Comparison of ENCODE assay signal across 8 cellular contexts in genomic region chrX:153967536-153968214, GRCh38. TPM values are rescaled to one million over a fixed set of nuclear protein-coding genes. Genes with fewer than 3 reads are reported as not detected.
DNase-seq lines count a peak whose midpoint lies in the region; TF ChIP-seq lines count a peak whose summit lies in the region.

No MANE protein-coding gene starts in this region.

- H3K27ac ChIP-seq in WERI-Rb-1 = peak overlapping the region; percentile 64
- H3K27ac ChIP-seq in tibial nerve = peak overlapping the region in 3 of 4 donors; percentile 96 to 98 (median 98)

- TF ChIP-seq POLR2A in tibial nerve (IDR thresholded peaks at IDR 0.05) = no peak

- H3K36me3 ChIP-seq in WERI-Rb-1 = peaks cover 79% of the 10 kb centered on the region
- peaks cover 0 to 15% (median 0%) of the 10 kb centered on the region in 3 donors for H3K36me3 ChIP-seq in tibial nerve

- no peaks in the 10 kb centered on the region for H3K27me3 Mint-ChIP-seq in activated naive CD4-positive, alpha-beta T cell treated with anti-CD3 and anti-CD28 coated beads, Interleukin-2, amount 10 ng/mL, durations not matched to agents 7 days and 5 days
- peaks cover 15 to 18% (median 16%) of the 10 kb centered on the region in 3 donors for H3K27me3 Mint-ChIP-seq in immature natural killer cell (ENCODE audit: low read depth in 3 of 3)

- TF ChIP-seq CTCF in WERI-Rb-1 (IDR thresholded peaks at IDR 0.05; ENCODE audit: low read depth, low read length) (no peak), tibial nerve (IDR thresholded peaks at IDR 0.05) (no peak)

- H3K9me3 ChIP-seq in WERI-Rb-1 (ENCODE audit: severe bottlenecking) (peaks cover 4% of the 10 kb centered on the region), tibial nerve (no peaks in the 10 kb centered on the region)

- H3K4me1 ChIP-seq in tibial nerve = peaks cover 0 to 52% (median 32%) of the 10 kb centered on the region in 4 donors

- TF ChIP-seq EP300 in tibial nerve (IDR thresholded peaks at IDR 0.05) = no peak

- no peaks in the 10 kb centered on the region for H3K9me3 Mint-ChIP-seq in activated naive CD4-positive, alpha-beta T cell treated with anti-CD3 and anti-CD28 coated beads, Interleukin-2, amount 10 ng/mL, durations not matched to agents 7 days and 5 days
- H3K9me3 Mint-ChIP-seq in immature natural killer cell = no peaks in the 10 kb centered on the region

- DNase-seq in activated naive CD4-positive, alpha-beta T cell treated with anti-CD3 and anti-CD28 coated beads, Interleukin-2, amount 10 ng/mL, durations not matched to agents 7 days and 5 days = peak; percentile 61
- no peak for DNase-seq in activated naive CD4-positive, alpha-beta T cell (lab: John Stamatoyannopoulos, UW)
- DNase-seq in WERI-Rb-1 (no peak), immature natural killer cell (peak in 2 of 3 donors; percentile 39 to 49), tibial nerve (ENCODE audit: low spot score in 2 of 2) (no peak), NCI-H1694 treated with DMSO at 0.1 percent for 48 hours (lab: John Stamatoyannopoulos, UW) (no peak), COLO668 (lab: John Stamatoyannopoulos, UW; ENCODE audit: unreplicated experiment) (no peak), NCI-H2227 (lab: John Stamatoyannopoulos, UW; ENCODE audit: unreplicated experiment) (no peak)

- peak overlapping the region; percentile 100 for H3K27ac Mint-ChIP-seq in activated naive CD4-positive, alpha-beta T cell treated with anti-CD3 and anti-CD28 coated beads, Interleukin-2, amount 10 ng/mL, durations not matched to agents 7 days and 5 days
- peak overlapping the region; percentile 93 to 100 (median 96) for H3K27ac Mint-ChIP-seq in immature natural killer cell

- peak overlapping the region; percentile 100 for H3K4me3 Mint-ChIP-seq in activated naive CD4-positive, alpha-beta T cell treated with anti-CD3 and anti-CD28 coated beads, Interleukin-2, amount 10 ng/mL, durations not matched to agents 7 days and 5 days
- peak overlapping the region; percentile 82 to 100 (median 98) for H3K4me3 Mint-ChIP-seq in immature natural killer cell

- peaks cover 18% of the 10 kb centered on the region for H3K27me3 ChIP-seq in WERI-Rb-1 (ENCODE audit: insufficient read depth, low read depth, severe bottlenecking)
- no peaks in the 10 kb centered on the region for H3K27me3 ChIP-seq in tibial nerve

- WGBS in tibial nerve, 2 donors = 56 to 67% methylated on average over 16 of the region's 16 CpGs

- peaks cover 31% of the 10 kb centered on the region for H3K4me1 Mint-ChIP-seq in activated naive CD4-positive, alpha-beta T cell treated with anti-CD3 and anti-CD28 coated beads, Interleukin-2, amount 10 ng/mL, durations not matched to agents 7 days and 5 days
- peaks cover 46 to 58% of the 10 kb centered on the region in 2 donors for H3K4me1 Mint-ChIP-seq in immature natural killer cell

- peaks cover 23% of the 10 kb centered on the region for H3K36me3 Mint-ChIP-seq in activated naive CD4-positive, alpha-beta T cell treated with anti-CD3 and anti-CD28 coated beads, Interleukin-2, amount 10 ng/mL, durations not matched to agents 7 days and 5 days
- peaks cover 0 to 1% (median 0%) of the 10 kb centered on the region in 3 donors for H3K36me3 Mint-ChIP-seq in immature natural killer cell

- no peak overlapping the region for H3K4me3 ChIP-seq in WERI-Rb-1 (ENCODE audit: low read depth, low read length)
- H3K4me3 ChIP-seq in tibial nerve = no peak overlapping the region

- CTCF ChIA-PET in activated naive CD4-positive, alpha-beta T cell treated with anti-CD3 and anti-CD28 coated beads, Interleukin-2, amount 10 ng/mL, durations not matched to agents 7 days and 5 days (lab: Charles Lee) = interaction anchor here (0.6 to 4.0 kb wide), 5 partner anchors 17 to 267 kb away, joined by 3 to 26 read pairs (median 3); no protein-coding TSS in a partner anchor

RNA-seq across cellular contexts. Expression of gene HCFC1, which starts 3.9 kb away (rescaled TPM):
- polyA plus RNA-seq in immature natural killer cell = 10 to 100 TPM in 1 of 3 donors, 1 to 10 TPM in 2; 1.0 to 14.6 (median 2.9) TPM
- total RNA-seq in tibial nerve = 10 to 100 TPM; 42.6 to 52.2 (median 48.9) TPM

RNA-seq across cellular contexts. Expression of gene TMEM187, which starts 4.9 kb away (rescaled TPM):
- polyA plus RNA-seq in immature natural killer cell = 10 to 100 TPM in 1 of 3 donors, 1 to 10 TPM in 2; 4.1 to 17.5 (median 5.2) TPM
- 10 to 100 TPM in 2 of 4 donors, 1 to 10 TPM in 2; 4.2 to 16.4 (median 9.6) TPM for total RNA-seq in tibial nerve

RNA-seq across cellular contexts. Expression of gene RENBP, which starts 23.2 kb away (rescaled TPM):
- 1 to 10 TPM in 1 of 3 donors, under 1 TPM in 1, not detected in 1; 0.93 to 3.1 TPM for polyA plus RNA-seq in immature natural killer cell
- total RNA-seq in tibial nerve = 10 to 100 TPM; 12.1 to 28.8 (median 17.8) TPM

RNA-seq across cellular contexts. Expression of gene NAA10, which starts 32.8 kb away (rescaled TPM):
- polyA plus RNA-seq in immature natural killer cell = 100 to 1,000 TPM in 2 of 3 donors, 10 to 100 TPM in 1; 70.6 to 126 (median 104) TPM
- total RNA-seq in tibial nerve = 100 to 1,000 TPM in 1 of 4 donors, 10 to 100 TPM in 3; 48.0 to 152 (median 73.8) TPM

RNA-seq across cellular contexts. Expression of gene ARHGAP4, which starts 41.6 kb away (rescaled TPM):
- 100 to 1,000 TPM in 1 of 3 donors, 10 to 100 TPM in 2; 54.6 to 122 (median 75.7) TPM for polyA plus RNA-seq in immature natural killer cell
- 10 to 100 TPM; 23.0 to 90.9 (median 32.7) TPM for total RNA-seq in tibial nerve

Comparison
In these comparisons a context has a peak if more than half of its experiments do, and no peak if none do; other contexts are left out.
1. DNase-seq: peak in activated naive CD4-positive, alpha-beta T cell treated with anti-CD3 and anti-CD28 coated beads, Interleukin-2, amount 10 ng/mL, durations not matched to agents 7 days and 5 days (single experiment) and immature natural killer cell (2 of 3); none in activated naive CD4-positive, alpha-beta T cell (0 of 4), WERI-Rb-1 (single experiment), tibial nerve (0 of 2), NCI-H1694 treated with DMSO at 0.1 percent for 48 hours (single experiment), COLO668 (single experiment) and NCI-H2227 (single experiment).